ENCODE assay signal across 19 cellular contexts in genomic region chr6:27294409-27294808, GRCh38. TPM values are rescaled to one million over a fixed set of nuclear protein-coding genes. Genes with fewer than 3 reads are reported as not detected.
DNase-seq lines count a peak whose midpoint lies in the region; ATAC-seq, FAIRE-seq and TF ChIP-seq lines count a peak whose summit lies in the region.
"Had no signal": no experiment of that assay in that cellular context is flagged by ENCODE, and none has a peak within 500 bp of the region (broad histone marks: within the 10 kb centered on the region; RNA-seq: fewer than 3 reads in every experiment).

No MANE protein-coding gene starts in this region.

- H3K36me3 ChIP-seq in HUES48 (ENCODE audit: control insufficient read depth, insufficient read depth, low read length) = no peaks in the 10 kb centered on the region
- no peaks in the 10 kb centered on the region for H3K36me3 ChIP-seq in naive thymus-derived CD4-positive, alpha-beta T cell (ENCODE audit: control insufficient read depth in 2 of 3, insufficient read depth in 3 of 3, low read length in 3 of 3)
- H3K36me3 ChIP-seq: ascending aorta, SJSA1 had no signal

- peaks cover 42% of the 10 kb centered on the region for H3K4me1 Mint-ChIP-seq in WTC11
- peaks cover 0 to 5% (median 0%) of the 10 kb centered on the region in 7 donors for H3K4me1 Mint-ChIP-seq in naive thymus-derived CD4-positive, alpha-beta T cell

- H3K4me3 Mint-ChIP-seq in WTC11 = peak overlapping the region; percentile 93
- H3K4me3 Mint-ChIP-seq in naive thymus-derived CD4-positive, alpha-beta T cell = no peak overlapping the region
- H3K4me3 Mint-ChIP-seq: activated CD4-positive, alpha-beta memory T cell treated with anti-CD3 and anti-CD28 coated beads, Interleukin-2, amount 10 ng/mL, durations not matched to agents 7 days and 5 days had no signal

- TF ChIP-seq CTCF in WTC11 (IDR thresholded peaks at IDR 0.05) = no peak

- H3K9ac ChIP-seq in HUES48 (ENCODE audit: low read depth, low read length) = no peak overlapping the region

- DNase-seq in NCI-H1105 treated with DMSO at 0.1 percent for 48 hours (lab: John Stamatoyannopoulos, UW) = peak; percentile 49
- DNase-seq in NCI-H1105 (lab: John Stamatoyannopoulos, UW) = no peak
- no peak for DNase-seq in WTC11 (ENCODE audit: low spot score)
- DNase-seq in naive thymus-derived CD4-positive, alpha-beta T cell = no peak
- no peak for DNase-seq in iPS-NIHi7 (ENCODE audit: extremely low spot score)
- no peak for DNase-seq in RCC 7860 (ENCODE audit: low spot score)
- DNase-seq: activated CD4-positive, alpha-beta memory T cell treated with anti-CD3 and anti-CD28 coated beads, Interleukin-2, amount 10 ng/mL, durations not matched to agents 7 days and 5 days; CD8-positive, alpha-beta memory T cell; dorsolateral prefrontal cortex; NCI-H1930; stimulated activated CD4-positive, alpha-beta T cell treated with anti-CD3 and anti-CD28 coated beads, Interleukin-4, amount 100 ng/mL, for 24 hours had no signal

- H3K9me3 Mint-ChIP-seq in WTC11 = no peaks in the 10 kb centered on the region
- peaks cover 8 to 94% (median 68%) of the 10 kb centered on the region in 11 donors for H3K9me3 Mint-ChIP-seq in naive thymus-derived CD4-positive, alpha-beta T cell

- FAIRE-seq in RCC 7860 (lab: Jason Lieb, UNC) = no peak

- H3K27me3 Mint-ChIP-seq in WTC11 (ENCODE audit: low read depth) = peaks cover 40% of the 10 kb centered on the region
- H3K27me3 Mint-ChIP-seq in naive thymus-derived CD4-positive, alpha-beta T cell = peaks cover 72 to 95% (median 93%) of the 10 kb centered on the region in 5 donors

- intact Hi-C loops in naive thymus-derived CD4-positive, alpha-beta T cell (cut with micrococcal nuclease) = loop anchor here (5.0 to 10.0 kb wide), 4 partner anchors 60 to 1520 kb away; no protein-coding TSS in a partner anchor

- no peaks in the 10 kb centered on the region for H3K36me3 Mint-ChIP-seq in WTC11
- H3K36me3 Mint-ChIP-seq in naive thymus-derived CD4-positive, alpha-beta T cell = peaks cover 3 to 30% (median 9%) of the 10 kb centered on the region in 5 donors

- no peaks in the 10 kb centered on the region for H3K9me3 ChIP-seq in HUES48 (ENCODE audit: control insufficient read depth, insufficient read depth, low read length)
- H3K9me3 ChIP-seq in naive thymus-derived CD4-positive, alpha-beta T cell (ENCODE audit: control insufficient read depth in 2 of 3, low read length in 3 of 3) = peaks cover 0 to 56% (median 15%) of the 10 kb centered on the region in 3 experiments
- H3K9me3 ChIP-seq: ascending aorta had no signal

- H3K27ac ChIP-seq in HUES48 (ENCODE audit: low read depth, low read length) = no peak overlapping the region
- no peak overlapping the region for H3K27ac ChIP-seq in naive thymus-derived CD4-positive, alpha-beta T cell (ENCODE audit: low read depth, low read length)
- H3K27ac ChIP-seq: ascending aorta, dorsolateral prefrontal cortex, SJSA1 had no signal

- CTCF ChIA-PET in WTC11 (lab: Charles Lee) = interaction anchor here (0.5 to 2.4 kb wide), 4 partner anchors 18 to 315 kb away, joined by 3 to 12 read pairs (median 4); partner anchors contain the start of gene POM121L2
- CTCF ChIA-PET in naive thymus-derived CD4-positive, alpha-beta T cell (lab: Charles Lee) = no interaction called here

- H3K27me3 ChIP-seq in HUES48 (ENCODE audit: control insufficient read depth, insufficient read depth, low read length) = peaks cover 45% of the 10 kb centered on the region
- peaks cover 22 to 74% of the 10 kb centered on the region in 2 donors for H3K27me3 ChIP-seq in naive thymus-derived CD4-positive, alpha-beta T cell (ENCODE audit: control insufficient read depth in 2 of 2, insufficient read depth in 2 of 2, low read length in 2 of 2)
- H3K27me3 ChIP-seq: ascending aorta, SJSA1 had no signal

- peaks cover 4% of the 10 kb centered on the region; the same call in 1 of the 2 replicates for H3K4me1 ChIP-seq in HUES48 (ENCODE audit: control insufficient read depth, insufficient read depth, low read length)
- no peaks in the 10 kb centered on the region for H3K4me1 ChIP-seq in naive thymus-derived CD4-positive, alpha-beta T cell (ENCODE audit: control insufficient read depth in 2 of 2, insufficient read depth in 2 of 2, low read length in 2 of 2)
- H3K4me1 ChIP-seq: ascending aorta, SJSA1 had no signal

- H3K4me3 ChIP-seq in HUES48 (ENCODE audit: low read depth, low read length) = peak overlapping the region; percentile 62
- H3K4me3 ChIP-seq in naive thymus-derived CD4-positive, alpha-beta T cell (ENCODE audit: low read length) = no peak overlapping the region
- H3K4me3 ChIP-seq: ascending aorta, dorsolateral prefrontal cortex, lung, SJSA1 had no signal

- POLR2A ChIA-PET in WTC11 (lab: Charles Lee) = interaction anchor here (0.6 to 0.7 kb wide), 2 partner anchors 147 to 370 kb away, joined by 3 read pairs; a partner anchor contains a TSS
- POLR2A ChIA-PET in naive thymus-derived CD4-positive, alpha-beta T cell (lab: Charles Lee) = no interaction called here

- no peak overlapping the region for H3K27ac Mint-ChIP-seq in WTC11
- H3K27ac Mint-ChIP-seq in naive thymus-derived CD4-positive, alpha-beta T cell = peak overlapping the region in 5 of 9 donors; percentile 11 to 89 (median 64)
- H3K27ac Mint-ChIP-seq: activated CD4-positive, alpha-beta memory T cell treated with anti-CD3 and anti-CD28 coated beads, Interleukin-2, amount 10 ng/mL, durations not matched to agents 7 days and 5 days had no signal

- ATAC-seq in WTC11 (no peak), GM21737 (IDR thresholded peaks at IDR 0.05; ENCODE audit: unreplicated experiment) (no peak)
- no peak for ATAC-seq in naive thymus-derived CD4-positive, alpha-beta T cell

TF ChIP-seq in WTC11, 78 proteins besides CTCF, POLR2A, EP300 and RAD21 (continues in another document):
- TF ChIP-seq, protein P1, sequence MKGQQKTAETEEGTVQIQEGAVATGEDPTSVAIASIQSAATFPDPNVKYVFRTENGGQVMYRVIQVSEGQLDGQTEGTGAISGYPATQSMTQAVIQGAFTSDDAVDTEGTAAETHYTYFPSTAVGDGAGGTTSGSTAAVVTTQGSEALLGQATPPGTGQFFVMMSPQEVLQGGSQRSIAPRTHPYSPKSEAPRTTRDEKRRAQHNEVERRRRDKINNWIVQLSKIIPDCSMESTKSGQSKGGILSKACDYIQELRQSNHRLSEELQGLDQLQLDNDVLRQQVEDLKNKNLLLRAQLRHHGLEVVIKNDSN (CRISPR knock-in tag; IDR thresholded peaks at IDR 0.05) = no peak
- TF ChIP-seq E2F4 (CRISPR knock-in tag; IDR thresholded peaks at IDR 0.05; ENCODE audit: borderline replicate concordance, low read depth) = no peak
- no peak for TF ChIP-seq SMAD4 (CRISPR knock-in tag; IDR thresholded peaks at IDR 0.05)
- no peak for TF ChIP-seq GRHL2 (CRISPR knock-in tag; IDR thresholded peaks at IDR 0.05; ENCODE audit: insufficient replicate concordance, severe bottlenecking)
- no peak for TF ChIP-seq SMAD3 (CRISPR knock-in tag; IDR thresholded peaks at IDR 0.05; ENCODE audit: borderline replicate concordance)
- TF ChIP-seq ZSCAN18 (CRISPR knock-in tag; IDR thresholded peaks at IDR 0.05) = no peak
- no peak for TF ChIP-seq E2F1 (CRISPR knock-in tag; IDR thresholded peaks at IDR 0.05)
- no peak for TF ChIP-seq ETV6 (CRISPR knock-in tag; IDR thresholded peaks at IDR 0.05)

RNA-seq across cellular contexts. Expression of gene POM121L2, which starts 17.7 kb away (rescaled TPM):
- total RNA-seq in WTC11 (2021) = 0.13 to 0.16 TPM in 2 of 3 replicates, not detected in the other
- total RNA-seq in naive thymus-derived CD4-positive, alpha-beta T cell = not detected
- polyA plus RNA-seq in naive thymus-derived CD4-positive, alpha-beta T cell = not detected
- total RNA-seq: A172; activated CD4-positive, alpha-beta memory T cell treated with anti-CD3 and anti-CD28 coated beads, Interleukin-2, amount 10 ng/mL, durations not matched to agents 7 days and 5 days; ascending aorta; CD8-positive, alpha-beta memory T cell; H4; lung; SJSA1 had no signal
- polyA plus RNA-seq: CD8-positive, alpha-beta memory T cell; lung; neural cell had no signal

RNA-seq across cellular contexts. Expression of gene PRSS16, which starts 46.9 kb away (rescaled TPM):
- 18.5 to 21.1 TPM (median 19.3 TPM) in 3 replicates for total RNA-seq in WTC11 (2021)
- total RNA-seq in naive thymus-derived CD4-positive, alpha-beta T cell = under 1 TPM in 4 of 5 experiments, not detected in 1; 0.40 to 0.92 (median 0.55) TPM
- polyA plus RNA-seq in naive thymus-derived CD4-positive, alpha-beta T cell = 1 to 10 TPM in 1 of 2 donors, under 1 TPM in 1; 0.82 to 2.0 TPM
- total RNA-seq: ascending aorta, SJSA1 had no signal
- polyA plus RNA-seq: neural cell had no signal

Comparison
In these comparisons a context has a peak if more than half of its experiments do, and no peak if none do; other contexts are left out.
1. RNA of gene PRSS16, which starts 46.9 kb away (total RNA-seq): 18.5 to 21.1 TPM in WTC11; 0.40 to 0.92 TPM in naive thymus-derived CD4-positive, alpha-beta T cell; every median in the first group is over 10 times any median in the second.